ENCODE assay signal across 1 cellular context in the genomic region with DNA sequence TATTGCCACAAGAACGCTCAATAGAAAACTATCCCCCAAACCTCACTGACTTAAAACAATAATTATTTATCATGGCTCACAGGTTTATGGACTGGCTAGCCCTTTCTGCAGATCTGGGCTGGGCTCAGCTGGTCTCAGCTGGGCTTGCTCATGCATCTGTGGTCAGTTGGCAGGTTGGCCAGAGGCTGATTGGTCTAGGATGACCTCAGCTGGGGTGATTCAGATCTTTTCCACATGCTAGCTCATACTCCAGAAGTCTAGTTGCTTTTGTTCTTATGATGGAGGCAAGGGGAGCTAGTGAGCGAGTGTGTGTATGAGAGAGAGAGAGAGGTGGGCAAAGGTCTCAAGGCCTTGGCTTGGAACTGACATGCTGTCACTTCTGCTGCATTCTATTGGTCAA.
TF ChIP-seq lines count a peak whose summit lies in the region.

No MANE protein-coding gene starts in this region.

TF ChIP-seq in K562, 482 proteins besides CTCF, POLR2A, EP300 and RAD21 (continued from another document):
- TF ChIP-seq ATF3 (IDR thresholded peaks at IDR 0.05) (peak; percentile 75), ATF3 (CRISPR knock-in tag; conservative IDR thresholded peaks at IDR 0.05) (no peak), FOSL1 (tag; conservative IDR thresholded peaks at IDR 0.05) (peak; percentile 60)
TF ChIP-seq in K562: peak in this region for 10.
